In the genomic region with DNA sequence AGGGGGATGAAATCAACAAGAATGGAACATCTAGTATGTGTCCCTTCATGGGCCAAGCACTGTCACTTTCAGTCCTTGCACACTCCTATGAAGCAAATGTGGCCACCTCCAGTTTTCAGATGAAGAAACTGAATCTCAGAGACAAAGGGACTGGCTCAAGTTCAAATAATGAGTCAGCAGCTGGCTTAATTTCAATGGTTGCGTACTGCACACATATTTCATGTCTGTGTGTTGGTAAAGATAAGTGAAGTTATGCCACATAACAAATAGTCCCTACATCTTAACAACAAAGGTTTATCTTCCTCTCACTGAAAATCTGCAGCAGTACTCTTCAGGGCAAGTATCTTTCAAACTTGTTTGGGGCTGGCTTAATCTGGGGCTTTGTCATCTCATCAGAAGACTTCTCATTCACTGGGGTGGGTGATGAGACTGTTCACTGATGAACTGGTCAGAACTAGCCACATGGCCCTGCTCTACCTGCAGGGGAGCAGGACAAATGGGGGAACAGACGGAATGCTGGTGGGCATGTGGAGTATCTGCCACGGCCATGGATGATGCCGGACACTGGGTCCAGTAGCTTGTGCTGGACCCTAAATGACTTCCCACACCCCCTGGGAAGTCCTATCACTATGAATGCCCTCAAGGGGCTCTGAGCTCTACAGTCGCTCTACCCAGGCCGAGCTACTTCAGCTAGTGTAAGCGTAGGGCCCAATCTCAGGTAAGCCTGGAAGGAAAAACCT, we compare ENCODE assay signal across 1 cellular context.
TF ChIP-seq lines count a peak whose summit lies in the region.

No MANE protein-coding gene starts in this region.

TF ChIP-seq in K562, 482 proteins besides CTCF, POLR2A, EP300 and RAD21 (continued from another document and continues in another):
- TF ChIP-seq, protein P1, sequence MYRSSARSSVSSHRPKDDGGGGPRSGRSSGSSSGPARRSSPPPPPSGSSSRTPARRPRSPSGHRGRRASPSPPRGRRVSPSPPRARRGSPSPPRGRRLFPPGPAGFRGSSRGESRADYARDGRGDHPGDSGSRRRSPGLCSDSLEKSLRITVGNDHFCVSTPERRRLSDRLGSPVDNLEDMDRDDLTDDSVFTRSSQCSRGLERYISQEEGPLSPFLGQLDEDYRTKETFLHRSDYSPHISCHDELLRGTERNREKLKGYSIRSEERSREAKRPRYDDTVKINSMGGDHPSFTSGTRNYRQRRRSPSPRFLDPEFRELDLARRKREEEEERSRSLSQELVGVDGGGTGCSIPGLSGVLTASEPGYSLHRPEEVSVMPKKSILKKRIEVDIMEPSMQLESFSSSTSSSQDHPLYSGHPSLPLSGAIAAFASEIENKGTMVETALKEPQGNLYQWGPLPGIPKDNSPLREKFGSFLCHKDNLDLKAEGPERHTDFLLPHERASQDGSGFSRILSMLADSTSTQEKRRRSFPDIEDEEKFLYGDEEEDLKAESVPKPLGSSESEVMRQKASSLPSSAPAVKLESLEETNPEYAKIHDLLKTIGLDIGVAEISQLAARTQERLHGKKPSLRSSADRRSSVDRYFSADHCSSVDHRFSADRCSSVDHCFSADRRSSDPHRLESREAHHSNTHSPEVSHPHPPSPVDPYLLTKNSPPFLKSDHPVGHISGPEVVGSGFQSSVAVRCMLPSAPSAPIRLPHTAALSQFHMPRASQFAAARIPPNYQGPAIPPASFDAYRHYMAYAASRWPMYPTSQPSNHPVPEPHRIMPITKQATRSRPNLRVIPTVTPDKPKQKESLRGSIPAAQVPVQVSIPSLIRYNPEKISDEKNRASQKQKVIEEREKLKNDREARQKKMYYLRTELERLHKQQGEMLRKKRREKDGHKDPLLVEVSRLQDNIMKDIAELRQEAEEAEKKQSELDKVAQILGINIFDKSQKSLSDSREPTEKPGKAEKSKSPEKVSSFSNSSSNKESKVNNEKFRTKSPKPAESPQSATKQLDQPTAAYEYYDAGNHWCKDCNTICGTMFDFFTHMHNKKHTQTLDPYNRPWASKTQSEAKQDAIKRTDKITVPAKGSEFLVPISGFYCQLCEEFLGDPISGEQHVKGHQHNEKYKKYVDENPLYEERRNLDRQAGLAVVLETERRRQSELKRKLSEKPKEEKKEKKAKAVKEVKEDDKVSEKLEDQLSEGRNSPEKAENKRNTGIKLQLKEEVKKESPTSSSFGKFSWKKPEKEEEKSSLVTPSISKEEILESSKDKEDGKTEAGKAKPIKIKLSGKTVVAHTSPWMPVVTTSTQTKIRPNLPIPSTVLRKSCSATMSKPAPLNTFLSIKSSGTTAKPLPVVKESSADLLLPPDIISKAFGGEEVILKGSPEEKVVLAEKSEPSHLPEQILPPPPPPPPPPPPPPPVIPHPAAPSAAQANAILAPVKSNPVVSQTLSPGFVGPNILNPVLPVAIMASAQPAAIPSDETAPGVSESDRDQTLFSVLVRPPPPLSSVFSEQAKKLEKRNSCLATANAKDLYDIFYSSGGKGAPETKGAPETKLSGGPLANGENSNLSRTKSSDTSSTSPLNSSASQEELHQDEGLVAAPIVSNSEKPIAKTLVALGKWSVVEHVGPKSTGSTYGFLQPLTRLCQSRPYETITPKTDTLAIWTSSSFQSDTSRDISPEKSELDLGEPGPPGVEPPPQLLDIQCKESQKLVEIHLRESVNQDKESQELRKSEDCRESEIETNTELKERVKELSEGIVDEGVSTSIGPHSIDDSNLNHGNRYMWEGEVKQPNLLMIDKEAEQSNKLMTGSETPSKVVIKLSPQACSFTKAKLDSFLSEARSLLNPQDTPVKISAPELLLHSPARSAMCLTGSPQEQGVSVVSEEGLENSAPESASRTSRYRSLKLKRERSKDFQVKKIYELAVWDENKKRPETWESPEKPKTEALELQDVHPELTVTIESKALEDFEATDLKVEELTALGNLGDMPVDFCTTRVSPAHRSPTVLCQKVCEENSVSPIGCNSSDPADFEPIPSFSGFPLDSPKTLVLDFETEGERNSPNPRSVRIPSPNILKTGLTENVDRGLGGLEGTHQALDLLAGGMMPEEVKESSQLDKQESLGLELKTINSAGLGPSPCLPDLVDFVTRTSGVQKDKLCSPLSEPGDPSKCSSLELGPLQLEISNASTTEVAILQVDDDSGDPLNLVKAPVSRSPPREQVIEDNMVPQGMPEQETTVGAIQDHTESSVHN (IDR thresholded peaks at IDR 0.05; ENCODE audit: borderline replicate concordance in 1 of 2, low read depth in 1 of 2) = 0 out of 4 replicates have a peak, but pooled peaks of 1 of the 2 experiments have one; percentile 55
- TF ChIP-seq SMARCA4 (IDR thresholded peaks at IDR 0.05) (peak; percentile 28; the same call in 1 of the 2 replicates), RCOR1 (IDR thresholded peaks at IDR 0.05; ENCODE audit: borderline replicate concordance in 1 of 2, low read depth in 2 of 2, low read length in 2 of 2) (peak in 1 of 2 experiments; percentile 73; a peak in 1 of 4 replicates), ZNF253 (CRISPR knock-in tag; conservative IDR thresholded peaks at IDR 0.05) (no peak), CBX3 (IDR thresholded peaks at IDR 0.05; ENCODE audit: borderline replicate concordance in 1 of 2, low read length in 2 of 2) (no peak), RBM25 (IDR thresholded peaks at IDR 0.05; ENCODE audit: low read depth, low read length, severe bottlenecking) (peak; percentile 32), EHMT2 (IDR thresholded peaks at IDR 0.05) (no peak), CXXC5 (CRISPR knock-in tag; IDR thresholded peaks at IDR 0.05) (peak; percentile 52; the same call in 1 of the 2 replicates), PTBP1 (IDR thresholded peaks at IDR 0.05; ENCODE audit: low read depth, low read length) (no peak), ZNF347 (CRISPR knock-in tag; IDR thresholded peaks at IDR 0.05; ENCODE audit: low read depth) (no peak), KDM1A (IDR thresholded peaks at IDR 0.05) (peak; percentile 43 to 67; a peak in 3 of 4 replicates), TAF7 (tag; IDR thresholded peaks at IDR 0.05) (no peak), NFIC (IDR thresholded peaks at IDR 0.05) (peak; percentile 87), ZNF316 (IDR thresholded peaks at IDR 0.05) (peak; percentile 43), TRIM24 (IDR thresholded peaks at IDR 0.05) (peak; percentile 85 to 96), BCOR (IDR thresholded peaks at IDR 0.05) (peak; percentile 51; the same call in 1 of the 2 replicates), PHB2 (IDR thresholded peaks at IDR 0.05; ENCODE audit: low read depth) (no peak), PTTG1 (tag; IDR thresholded peaks at IDR 0.05; ENCODE audit: low read depth) (no peak), ZNF133 (CRISPR knock-in tag; IDR thresholded peaks at IDR 0.05) (no peak), C11orf30 (IDR thresholded peaks at IDR 0.05; ENCODE audit: low read depth) (peak; percentile 52; the same call in 1 of the 2 replicates), NFE2 (IDR thresholded peaks at IDR 0.05; ENCODE audit: low read depth) (peak; percentile 73), JUND (IDR thresholded peaks at IDR 0.05; ENCODE audit: borderline replicate concordance, low read depth, low read length) (peak; percentile 85), JUND (tag; IDR thresholded peaks at IDR 0.05; ENCODE audit: borderline replicate concordance, low read depth, low read length) (peak; percentile 89; the same call in 2 of the 3 replicates), RBBP5 (IDR thresholded peaks at IDR 0.05; ENCODE audit: borderline replicate concordance, insufficient read depth, low read length, poor library complexity, severe bottlenecking) (no peak), TCF3 (CRISPR knock-in tag; IDR thresholded peaks at IDR 0.05) (peak; percentile 46; the same call in 1 of the 2 replicates), FOXA3 (CRISPR knock-in tag; conservative IDR thresholded peaks at IDR 0.05 in 1 of 2, IDR thresholded peaks at IDR 0.05 in 1 of 2) (peak in 1 of 2 experiments; percentile 31; a peak in 2 of 4 replicates), TAL1 (IDR thresholded peaks at IDR 0.05) (peak; percentile 55), MEF2D (tag; conservative IDR thresholded peaks at IDR 0.05; ENCODE audit: low read depth) (0 out of 2 replicates have a peak, but pooled peaks have one; percentile 6), ATF7 (IDR thresholded peaks at IDR 0.05) (peak; percentile 35; the same call in 1 of the 2 replicates), PRPF4 (IDR thresholded peaks at IDR 0.05; ENCODE audit: insufficient read depth, low read depth, low read length, poor library complexity, severe bottlenecking) (no peak), SIX5 (IDR thresholded peaks at IDR 0.05; ENCODE audit: borderline replicate concordance in 1 of 2, insufficient read depth in 1 of 2, low read depth in 1 of 2, low read length in 2 of 2) (no peak), FOSL1 (tag; conservative IDR thresholded peaks at IDR 0.05) (peak; percentile 90), MAFF (IDR thresholded peaks at IDR 0.05; ENCODE audit: low read length) (peak; percentile 15; the same call in 1 of the 2 replicates), RBM34 (IDR thresholded peaks at IDR 0.05; ENCODE audit: borderline replicate concordance, insufficient read depth, low read length) (no peak), ARID1B (IDR thresholded peaks at IDR 0.05) (peak; percentile 62), ZNF766 (CRISPR knock-in tag; conservative IDR thresholded peaks at IDR 0.05) (peak; percentile 81)
- TF ChIP-seq, protein P2, sequence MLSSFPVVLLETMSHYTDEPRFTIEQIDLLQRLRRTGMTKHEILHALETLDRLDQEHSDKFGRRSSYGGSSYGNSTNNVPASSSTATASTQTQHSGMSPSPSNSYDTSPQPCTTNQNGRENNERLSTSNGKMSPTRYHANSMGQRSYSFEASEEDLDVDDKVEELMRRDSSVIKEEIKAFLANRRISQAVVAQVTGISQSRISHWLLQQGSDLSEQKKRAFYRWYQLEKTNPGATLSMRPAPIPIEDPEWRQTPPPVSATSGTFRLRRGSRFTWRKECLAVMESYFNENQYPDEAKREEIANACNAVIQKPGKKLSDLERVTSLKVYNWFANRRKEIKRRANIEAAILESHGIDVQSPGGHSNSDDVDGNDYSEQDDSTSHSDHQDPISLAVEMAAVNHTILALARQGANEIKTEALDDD (IDR thresholded peaks at IDR 0.05) = no peak
- TF ChIP-seq, protein P3, sequence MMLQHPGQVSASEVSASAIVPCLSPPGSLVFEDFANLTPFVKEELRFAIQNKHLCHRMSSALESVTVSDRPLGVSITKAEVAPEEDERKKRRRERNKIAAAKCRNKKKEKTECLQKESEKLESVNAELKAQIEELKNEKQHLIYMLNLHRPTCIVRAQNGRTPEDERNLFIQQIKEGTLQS (IDR thresholded peaks at IDR 0.05) = peak; percentile 76
- TF ChIP-seq, protein P3 (CRISPR knock-in tag; conservative IDR thresholded peaks at IDR 0.05) = no peak
- TF ChIP-seq, protein P4, sequence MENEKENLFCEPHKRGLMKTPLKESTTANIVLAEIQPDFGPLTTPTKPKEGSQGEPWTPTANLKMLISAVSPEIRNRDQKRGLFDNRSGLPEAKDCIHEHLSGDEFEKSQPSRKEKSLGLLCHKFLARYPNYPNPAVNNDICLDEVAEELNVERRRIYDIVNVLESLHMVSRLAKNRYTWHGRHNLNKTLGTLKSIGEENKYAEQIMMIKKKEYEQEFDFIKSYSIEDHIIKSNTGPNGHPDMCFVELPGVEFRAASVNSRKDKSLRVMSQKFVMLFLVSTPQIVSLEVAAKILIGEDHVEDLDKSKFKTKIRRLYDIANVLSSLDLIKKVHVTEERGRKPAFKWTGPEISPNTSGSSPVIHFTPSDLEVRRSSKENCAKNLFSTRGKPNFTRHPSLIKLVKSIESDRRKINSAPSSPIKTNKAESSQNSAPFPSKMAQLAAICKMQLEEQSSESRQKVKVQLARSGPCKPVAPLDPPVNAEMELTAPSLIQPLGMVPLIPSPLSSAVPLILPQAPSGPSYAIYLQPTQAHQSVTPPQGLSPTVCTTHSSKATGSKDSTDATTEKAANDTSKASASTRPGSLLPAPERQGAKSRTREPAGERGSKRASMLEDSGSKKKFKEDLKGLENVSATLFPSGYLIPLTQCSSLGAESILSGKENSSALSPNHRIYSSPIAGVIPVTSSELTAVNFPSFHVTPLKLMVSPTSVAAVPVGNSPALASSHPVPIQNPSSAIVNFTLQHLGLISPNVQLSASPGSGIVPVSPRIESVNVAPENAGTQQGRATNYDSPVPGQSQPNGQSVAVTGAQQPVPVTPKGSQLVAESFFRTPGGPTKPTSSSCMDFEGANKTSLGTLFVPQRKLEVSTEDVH (IDR thresholded peaks at IDR 0.05; ENCODE audit: low read depth, partially characterized antibody) = no peak
- TF ChIP-seq, protein P5, sequence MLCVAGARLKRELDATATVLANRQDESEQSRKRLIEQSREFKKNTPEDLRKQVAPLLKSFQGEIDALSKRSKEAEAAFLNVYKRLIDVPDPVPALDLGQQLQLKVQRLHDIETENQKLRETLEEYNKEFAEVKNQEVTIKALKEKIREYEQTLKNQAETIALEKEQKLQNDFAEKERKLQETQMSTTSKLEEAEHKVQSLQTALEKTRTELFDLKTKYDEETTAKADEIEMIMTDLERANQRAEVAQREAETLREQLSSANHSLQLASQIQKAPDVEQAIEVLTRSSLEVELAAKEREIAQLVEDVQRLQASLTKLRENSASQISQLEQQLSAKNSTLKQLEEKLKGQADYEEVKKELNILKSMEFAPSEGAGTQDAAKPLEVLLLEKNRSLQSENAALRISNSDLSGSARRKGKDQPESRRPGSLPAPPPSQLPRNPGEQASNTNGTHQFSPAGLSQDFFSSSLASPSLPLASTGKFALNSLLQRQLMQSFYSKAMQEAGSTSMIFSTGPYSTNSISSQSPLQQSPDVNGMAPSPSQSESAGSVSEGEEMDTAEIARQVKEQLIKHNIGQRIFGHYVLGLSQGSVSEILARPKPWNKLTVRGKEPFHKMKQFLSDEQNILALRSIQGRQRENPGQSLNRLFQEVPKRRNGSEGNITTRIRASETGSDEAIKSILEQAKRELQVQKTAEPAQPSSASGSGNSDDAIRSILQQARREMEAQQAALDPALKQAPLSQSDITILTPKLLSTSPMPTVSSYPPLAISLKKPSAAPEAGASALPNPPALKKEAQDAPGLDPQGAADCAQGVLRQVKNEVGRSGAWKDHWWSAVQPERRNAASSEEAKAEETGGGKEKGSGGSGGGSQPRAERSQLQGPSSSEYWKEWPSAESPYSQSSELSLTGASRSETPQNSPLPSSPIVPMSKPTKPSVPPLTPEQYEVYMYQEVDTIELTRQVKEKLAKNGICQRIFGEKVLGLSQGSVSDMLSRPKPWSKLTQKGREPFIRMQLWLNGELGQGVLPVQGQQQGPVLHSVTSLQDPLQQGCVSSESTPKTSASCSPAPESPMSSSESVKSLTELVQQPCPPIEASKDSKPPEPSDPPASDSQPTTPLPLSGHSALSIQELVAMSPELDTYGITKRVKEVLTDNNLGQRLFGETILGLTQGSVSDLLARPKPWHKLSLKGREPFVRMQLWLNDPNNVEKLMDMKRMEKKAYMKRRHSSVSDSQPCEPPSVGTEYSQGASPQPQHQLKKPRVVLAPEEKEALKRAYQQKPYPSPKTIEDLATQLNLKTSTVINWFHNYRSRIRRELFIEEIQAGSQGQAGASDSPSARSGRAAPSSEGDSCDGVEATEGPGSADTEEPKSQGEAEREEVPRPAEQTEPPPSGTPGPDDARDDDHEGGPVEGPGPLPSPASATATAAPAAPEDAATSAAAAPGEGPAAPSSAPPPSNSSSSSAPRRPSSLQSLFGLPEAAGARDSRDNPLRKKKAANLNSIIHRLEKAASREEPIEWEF (CRISPR knock-in tag; IDR thresholded peaks at IDR 0.05) = no peak
